20 cellular contexts compared by ENCODE assay signal in genomic region chr14:68934034-68934433, GRCh38. TPM values are rescaled to one million over a fixed set of nuclear protein-coding genes. Genes with fewer than 3 reads are reported as not detected.
DNase-seq lines count a peak whose midpoint lies in the region; ATAC-seq and TF ChIP-seq lines count a peak whose summit lies in the region.
"Had no signal": no experiment of that assay in that cellular context is flagged by ENCODE, and none has a peak within 500 bp of the region (broad histone marks: within the 10 kb centered on the region; RNA-seq: fewer than 3 reads in every experiment).

No MANE protein-coding gene starts in this region.

- no peak overlapping the region for H3K4me3 ChIP-seq in right atrium auricular region
- H3K4me3 ChIP-seq in upper lobe of right lung, result no peak overlapping the region
- H3K4me3 ChIP-seq in lower leg skin (ENCODE audit: low read depth, poor library complexity, severe bottlenecking), result no peak overlapping the region
- H3K4me3 ChIP-seq: body of pancreas, pancreas, PC-9 had no signal

- H3K9me3 Mint-ChIP-seq in dendritic cell treated with granulocyte-macrophage colony-stimulating factor and Interleukin-4, amounts not matched to agents 40 ng/mL and 50 ng/mL, for 4 days, result no peaks in the 10 kb centered on the region
- H3K9me3 Mint-ChIP-seq in osteocyte (ENCODE audit: unreplicated experiment), result no peaks in the 10 kb centered on the region

- peaks cover 37% of the 10 kb centered on the region for H3K36me3 Mint-ChIP-seq in dendritic cell treated with granulocyte-macrophage colony-stimulating factor and Interleukin-4, amounts not matched to agents 40 ng/mL and 50 ng/mL, for 4 days (ENCODE audit: low read depth)
- peaks cover 2% of the 10 kb centered on the region for H3K36me3 Mint-ChIP-seq in osteocyte (ENCODE audit: unreplicated experiment)

- no peak overlapping the region for H3K4me3 Mint-ChIP-seq in dendritic cell treated with granulocyte-macrophage colony-stimulating factor and Interleukin-4, amounts not matched to agents 40 ng/mL and 50 ng/mL, for 4 days
- H3K4me3 Mint-ChIP-seq in osteocyte (ENCODE audit: unreplicated experiment), result no peak overlapping the region

- H3K27me3 ChIP-seq in right atrium auricular region, result no peaks in the 10 kb centered on the region
- no peaks in the 10 kb centered on the region for H3K27me3 ChIP-seq in upper lobe of right lung
- H3K27me3 ChIP-seq: body of pancreas, pancreas had no signal

- 78 to 81% methylated on average over 9 of the region's 9 CpGs for WGBS in lower leg skin, 2 donors

- intact Hi-C loops in Right ventricle myocardium inferior (cut with DNase I), result no loop called here
- intact Hi-C loops in dendritic cell treated with granulocyte-macrophage colony-stimulating factor and Interleukin-4, amounts not matched to agents 40 ng/mL and 50 ng/mL, for 4 days (cut with micrococcal nuclease), result no loop called here
- intact Hi-C loops in upper lobe of right lung (cut with DNase I), result no loop called here
- intact Hi-C loops in lower leg skin (cut with DNase I; ENCODE audit: low total_unique reads), result no loop called here

- ATAC-seq in Right ventricle myocardium inferior (no peak), upper lobe of right lung (no peak)
- ATAC-seq: body of pancreas, pancreas, SK-N-SH treated with all-trans-retinoic acid at 6 μM for 48 hours had no signal

- H3K4me1 ChIP-seq in right atrium auricular region (peaks cover 0 to 83% of the 10 kb centered on the region in 2 donors), upper lobe of right lung (peaks cover 53% of the 10 kb centered on the region)

- H3K27ac ChIP-seq in right atrium auricular region (peak overlapping the region; percentile 15 to 91), upper lobe of right lung (peak overlapping the region; percentile 30)
- H3K27ac ChIP-seq: PC-9 had no signal

- TF ChIP-seq CTCF in right atrium auricular region (IDR thresholded peaks at IDR 0.05) (no peak), osteocyte (IDR thresholded peaks at IDR 0.05) (no peak), upper lobe of right lung (IDR thresholded peaks at IDR 0.05) (no peak), lower leg skin (IDR thresholded peaks at IDR 0.05) (no peak)

- DNase-seq in right atrium auricular region (ENCODE audit: low spot score), result no peak
- no peak for DNase-seq in Right ventricle myocardium inferior (ENCODE audit: missing footprints)
- no peak for DNase-seq in osteocyte (ENCODE audit: extremely low spot score, unreplicated experiment)
- DNase-seq in upper lobe of right lung, result no peak
- DNase-seq in middle frontal gyrus (ENCODE audit: extremely low spot score, low spot score), result no peak
- DNase-seq in erythroblast (lab: John Stamatoyannopoulos, UW), result no peak
- no peak for DNase-seq in lower leg skin (ENCODE audit: low spot score in 2 of 2)
- DNase-seq: activated CD8-positive, alpha-beta memory T cell treated with anti-CD3 and anti-CD28 coated beads, Interleukin-2, amount 50 U/mL, for 4 hours; activated naive CD4-positive, alpha-beta T cell treated with Interleukin-2 at 50 U/mL for 16 hours; body of pancreas; dermis blood vessel endothelial cell; HCEC 1CT; head of caudate nucleus; Karpas-422; NCI-H1105; NCI-H748 treated with DMSO at 0.1 percent for 48 hours; pancreas; PC-9 had no signal

- peak overlapping the region; percentile 70 for H3K27ac Mint-ChIP-seq in dendritic cell treated with granulocyte-macrophage colony-stimulating factor and Interleukin-4, amounts not matched to agents 40 ng/mL and 50 ng/mL, for 4 days
- H3K27ac Mint-ChIP-seq in osteocyte (ENCODE audit: unreplicated experiment), result peak overlapping the region; percentile 94

- no peaks in the 10 kb centered on the region for H3K27me3 Mint-ChIP-seq in dendritic cell treated with granulocyte-macrophage colony-stimulating factor and Interleukin-4, amounts not matched to agents 40 ng/mL and 50 ng/mL, for 4 days
- H3K27me3 Mint-ChIP-seq in osteocyte (ENCODE audit: unreplicated experiment), result no peaks in the 10 kb centered on the region

- H3K36me3 ChIP-seq in right atrium auricular region (no peaks in the 10 kb centered on the region), upper lobe of right lung (no peaks in the 10 kb centered on the region)
- H3K36me3 ChIP-seq: pancreas had no signal

- H3K4me1 Mint-ChIP-seq in dendritic cell treated with granulocyte-macrophage colony-stimulating factor and Interleukin-4, amounts not matched to agents 40 ng/mL and 50 ng/mL, for 4 days (ENCODE audit: low read depth), result peaks cover 81% of the 10 kb centered on the region
- H3K4me1 Mint-ChIP-seq in osteocyte (ENCODE audit: unreplicated experiment), result peaks cover 71% of the 10 kb centered on the region

- TF ChIP-seq POLR2A in erythroblast (IDR thresholded peaks at IDR 0.05; ENCODE audit: low read length) (no peak), lower leg skin (IDR thresholded peaks at IDR 0.05) (no peak)

- H3K9me3 ChIP-seq in right atrium auricular region (no peaks in the 10 kb centered on the region), upper lobe of right lung (no peaks in the 10 kb centered on the region)
- H3K9me3 ChIP-seq: body of pancreas, pancreas had no signal

RNA-seq across cellular contexts. Expression of gene ACTN1, which starts 45.1 kb away (rescaled TPM):
- total RNA-seq in right atrium auricular region (100 to 1,000 TPM; 170 to 316 TPM), Right ventricle myocardium inferior (136 TPM), osteocyte (371 and 380 TPM in 2 replicates), upper lobe of right lung (177 TPM), lower leg skin (100 to 1,000 TPM in 2 of 4 donors, 10 to 100 TPM in 2; 31.9 to 111 (median 76.1) TPM)
